Comparison of ENCODE assay signal across 20 cellular contexts in genomic region chr2:38596229-38596628, GRCh38. TPM values are rescaled to one million over a fixed set of nuclear protein-coding genes. Genes with fewer than 3 reads are reported as not detected.
DNase-seq lines count a peak whose midpoint lies in the region; ATAC-seq and TF ChIP-seq lines count a peak whose summit lies in the region.
"Had no signal": no experiment of that assay in that cellular context is flagged by ENCODE, and none has a peak within 500 bp of the region (broad histone marks: within the 10 kb centered on the region; RNA-seq: fewer than 3 reads in every experiment).

No MANE protein-coding gene starts in this region.

- CTCF ChIA-PET in CD4-positive, alpha-beta T cell (lab: Charles Lee) = interaction anchor here (1.4 to 3.0 kb wide), 2 partner anchors 14 to 15 kb away, joined by 4 to 12 read pairs; no protein-coding TSS in a partner anchor

- peak overlapping the region; percentile 19 for H3K27ac ChIP-seq in CD4-positive, alpha-beta T cell (ENCODE audit: low read depth, low read length)
- H3K27ac ChIP-seq in esophagus muscularis mucosa (replicated peaks in 1 of 4) = peak overlapping the region; percentile 20 to 100 (median 98)

- ATAC-seq in CD4-positive, alpha-beta T cell (ENCODE audit: poor library complexity) = no peak
- ATAC-seq in T-helper 17 cell (no peak), mucosa of descending colon (no peak), HG03135 (IDR thresholded peaks at IDR 0.05; ENCODE audit: unreplicated experiment) (no peak)
- ATAC-seq: Right ventricle myocardium inferior had no signal

- H3K4me1 ChIP-seq in esophagus muscularis mucosa = peaks cover 54 to 95% (median 88%) of the 10 kb centered on the region in 4 donors
- peaks cover 14% of the 10 kb centered on the region for H3K4me1 ChIP-seq in mucosa of descending colon (ENCODE audit: low read depth)
- peaks cover 44% of the 10 kb centered on the region for H3K4me1 ChIP-seq in HAP-1
- H3K4me1 ChIP-seq: Caco-2 had no signal

- H3K4me1 Mint-ChIP-seq in activated CD4-positive, alpha-beta T cell treated with anti-CD3 and anti-CD28 coated beads, Interleukin-2, amount 10 ng/mL, durations not matched to agents 24 days and 14 days = peaks cover 61% of the 10 kb centered on the region
- peaks cover 66% of the 10 kb centered on the region for H3K4me1 Mint-ChIP-seq in CD4-positive, alpha-beta T cell (ENCODE audit: low read depth)
- H3K4me1 Mint-ChIP-seq in T-helper 17 cell = peaks cover 52% of the 10 kb centered on the region

- peaks cover 25% of the 10 kb centered on the region for H3K36me3 Mint-ChIP-seq in activated CD4-positive, alpha-beta T cell treated with anti-CD3 and anti-CD28 coated beads, Interleukin-2, amount 10 ng/mL, durations not matched to agents 24 days and 14 days (ENCODE audit: low read depth)
- no peaks in the 10 kb centered on the region for H3K36me3 Mint-ChIP-seq in CD4-positive, alpha-beta T cell (ENCODE audit: low read depth)
- H3K36me3 Mint-ChIP-seq in T-helper 17 cell (ENCODE audit: low read depth) = peaks cover 2% of the 10 kb centered on the region

- TF ChIP-seq EP300 in esophagus muscularis mucosa (IDR thresholded peaks at IDR 0.05) = no peak

- no peak overlapping the region for H3K27ac Mint-ChIP-seq in activated CD4-positive, alpha-beta T cell treated with anti-CD3 and anti-CD28 coated beads, Interleukin-2, amount 10 ng/mL, durations not matched to agents 24 days and 14 days
- H3K27ac Mint-ChIP-seq in CD4-positive, alpha-beta T cell = peak overlapping the region; percentile 76
- peak overlapping the region; percentile 98 for H3K27ac Mint-ChIP-seq in T-helper 17 cell

- H3K4me3 Mint-ChIP-seq in activated CD4-positive, alpha-beta T cell treated with anti-CD3 and anti-CD28 coated beads, Interleukin-2, amount 10 ng/mL, durations not matched to agents 24 days and 14 days = no peak overlapping the region
- H3K4me3 Mint-ChIP-seq in CD4-positive, alpha-beta T cell = peak overlapping the region; percentile 42
- H3K4me3 Mint-ChIP-seq in T-helper 17 cell = peak overlapping the region; percentile 96

- no peaks in the 10 kb centered on the region for H3K27me3 Mint-ChIP-seq in activated CD4-positive, alpha-beta T cell treated with anti-CD3 and anti-CD28 coated beads, Interleukin-2, amount 10 ng/mL, durations not matched to agents 24 days and 14 days
- H3K27me3 Mint-ChIP-seq in CD4-positive, alpha-beta T cell = no peaks in the 10 kb centered on the region
- no peaks in the 10 kb centered on the region for H3K27me3 Mint-ChIP-seq in T-helper 17 cell

- 91% methylated on average over 6 of the region's 6 CpGs for WGBS in esophagus muscularis mucosa

- H3K36me3 ChIP-seq in esophagus muscularis mucosa (no peaks in the 10 kb centered on the region), mucosa of descending colon (ENCODE audit: low read depth) (no peaks in the 10 kb centered on the region), HAP-1 (replicated peaks) (no peaks in the 10 kb centered on the region)
- H3K36me3 ChIP-seq: right atrium auricular region, transverse colon had no signal

- intact Hi-C loops in activated CD4-positive, alpha-beta T cell treated with anti-CD3 and anti-CD28 coated beads, Interleukin-2, amount 10 ng/mL, durations not matched to agents 24 days and 14 days (cut with micrococcal nuclease) = no loop called here
- intact Hi-C loops in CD4-positive, alpha-beta T cell (cut with DNase I, micrococcal nuclease) = no loop called here
- intact Hi-C loops in esophagus muscularis mucosa (cut with DNase I) (no loop called here), mucosa of descending colon (cut with DNase I, micrococcal nuclease) (no loop called here)

- TF ChIP-seq POLR2A in esophagus muscularis mucosa (IDR thresholded peaks at IDR 0.05; ENCODE audit: low read depth) = no peak

- TF ChIP-seq CTCF in CD4-positive, alpha-beta T cell (IDR thresholded peaks at IDR 0.05) = no peak
- TF ChIP-seq CTCF in esophagus muscularis mucosa (IDR thresholded peaks at IDR 0.05) = no peak
- no peak for TF ChIP-seq CTCF in mucosa of descending colon (IDR thresholded peaks at IDR 0.05)

- no peaks in the 10 kb centered on the region for H3K27me3 ChIP-seq in CD4-positive, alpha-beta T cell (ENCODE audit: control insufficient read depth, insufficient read depth, low read length)
- no peaks in the 10 kb centered on the region for H3K27me3 ChIP-seq in esophagus muscularis mucosa
- no peaks in the 10 kb centered on the region for H3K27me3 ChIP-seq in HAP-1 (ENCODE audit: low read depth)
- H3K27me3 ChIP-seq: right atrium auricular region, transverse colon had no signal

- no peaks in the 10 kb centered on the region for H3K9me3 ChIP-seq in CD4-positive, alpha-beta T cell (ENCODE audit: control insufficient read depth, low read length)
- H3K9me3 ChIP-seq in T-helper 17 cell (ENCODE audit: control insufficient read depth, low read length, poor library complexity, severe bottlenecking) (no peaks in the 10 kb centered on the region), esophagus muscularis mucosa (no peaks in the 10 kb centered on the region), mucosa of descending colon (no peaks in the 10 kb centered on the region), HAP-1 (no peaks in the 10 kb centered on the region)
- H3K9me3 ChIP-seq: Caco-2, right atrium auricular region, transverse colon had no signal

- no peaks in the 10 kb centered on the region for H3K9me3 Mint-ChIP-seq in activated CD4-positive, alpha-beta T cell treated with anti-CD3 and anti-CD28 coated beads, Interleukin-2, amount 10 ng/mL, durations not matched to agents 24 days and 14 days
- H3K9me3 Mint-ChIP-seq in CD4-positive, alpha-beta T cell = no peaks in the 10 kb centered on the region

- POLR2A ChIA-PET in CD4-positive, alpha-beta T cell (lab: Charles Lee) = interaction anchor here (0.6 to 9.9 kb wide), 6 partner anchors 11 to 970 kb away, joined by 3 to 136 read pairs (median 6); partner anchors contain the start of gene SRSF7

- peak; percentile 55 for DNase-seq in activated CD4-positive, alpha-beta T cell treated with anti-CD3 and anti-CD28 coated beads, Interleukin-2, amount 10 ng/mL, durations not matched to agents 24 days and 14 days
- DNase-seq in activated CD4-positive, alpha-beta T cell treated with anti-CD3 and anti-CD28 coated beads for 1 hour = no peak
- DNase-seq in CD4-positive, alpha-beta T cell = no peak
- DNase-seq in T-helper 17 cell (no peak), esophagus muscularis mucosa (ENCODE audit: extremely low spot score) (no peak), mucosa of descending colon (no peak), HAP-1 (ENCODE audit: low spot score in 2 of 2) (no peak)
- DNase-seq: activated CD4-positive, alpha-beta T cell treated with anti-CD3 and anti-CD28 coated beads for 48 hours; Caco-2; Kasumi-1; kidney; NCI-H1092; NCI-H1930; NCI-H2227 treated with DMSO at 0.1 percent for 48 hours; NCI-H774; transverse colon had no signal

- H3K4me3 ChIP-seq in esophagus muscularis mucosa (no peak overlapping the region), mucosa of descending colon (no peak overlapping the region), HAP-1 (no peak overlapping the region)
- H3K4me3 ChIP-seq: lung, right atrium auricular region, transverse colon had no signal

- in situ Hi-C loops in HAP-1 (cut with MboI; ENCODE audit: low sequenced_read_pairs) = no loop called here

RNA-seq across cellular contexts. Expression of gene HNRNPLL, which starts 6.5 kb away (rescaled TPM):
- total RNA-seq in activated CD4-positive, alpha-beta T cell treated with anti-CD3 and anti-CD28 coated beads, Interleukin-2, amount 10 ng/mL, durations not matched to agents 24 days and 14 days = 75.8 and 80.3 TPM in 2 replicates
- total RNA-seq in CD4-positive, alpha-beta T cell = 10 to 100 TPM; 44.9 to 46.5 TPM
- total RNA-seq in T-helper 17 cell (10 to 100 TPM; 81.5 to 91.5 TPM), esophagus muscularis mucosa (10 to 100 TPM; 50.2 to 61.5 (median 54.0) TPM), mucosa of descending colon (10 to 100 TPM; 45.5 to 68.2 (median 49.6) TPM)
